Comparison of ENCODE assay signal across 13 cellular contexts in the genomic region with DNA sequence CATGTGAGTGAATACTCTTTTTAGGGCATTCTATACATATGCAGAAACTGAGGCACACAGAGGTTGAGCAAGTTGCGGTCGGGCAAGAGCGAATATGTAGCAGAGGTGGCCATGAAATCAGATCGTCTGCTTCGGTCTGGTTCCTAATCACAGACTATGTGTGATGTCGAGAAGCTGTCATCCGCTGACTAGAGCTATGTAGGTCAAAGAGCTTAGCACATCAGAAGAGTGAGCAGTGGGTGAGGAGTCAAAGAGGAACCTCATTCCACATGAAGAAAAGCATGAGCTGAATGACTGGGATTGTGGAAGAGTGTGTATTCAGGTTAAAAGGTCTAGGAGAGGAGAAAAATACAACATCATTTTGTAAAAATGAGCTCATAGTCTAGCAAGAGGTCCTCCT. TPM values are rescaled to one million over a fixed set of nuclear protein-coding genes. Genes with fewer than 3 reads are reported as not detected.
A peak's percentile ranks its signal among the peaks of the same experiment; 100 is the strongest.
DNase-seq lines count a peak whose midpoint lies in the region; ATAC-seq and TF ChIP-seq lines count a peak whose summit lies in the region.
"Had no signal": no experiment of that assay in that cellular context is flagged by ENCODE, and none has a peak within 500 bp of the region (broad histone marks: within the 10 kb centered on the region; RNA-seq: fewer than 3 reads in every experiment).

No MANE protein-coding gene starts in this region.

- TF ChIP-seq POLR2A in vagina (IDR thresholded peaks at IDR 0.05) = no peak

- H3K27ac Mint-ChIP-seq in CD14-positive monocyte = peak overlapping the region; percentile 37 to 96 (median 84)
- H3K27ac Mint-ChIP-seq: H9 had no signal

- intact Hi-C loops in CD14-positive monocyte (cut with micrococcal nuclease) = no loop called here
- intact Hi-C loops in mucosa of descending colon (cut with DNase I, micrococcal nuclease) = no loop called here
- intact Hi-C loops in vagina (cut with DNase I) = no loop called here

- H3K9me3 ChIP-seq in mucosa of descending colon = no peaks in the 10 kb centered on the region
- no peaks in the 10 kb centered on the region for H3K9me3 ChIP-seq in vagina
- H3K9me3 ChIP-seq: BLaER1 had no signal

- H3K4me1 ChIP-seq in mucosa of descending colon (ENCODE audit: low read depth) (peaks cover 5% of the 10 kb centered on the region), vagina (peaks cover 44% of the 10 kb centered on the region)

- TF ChIP-seq CTCF in CD14-positive monocyte (IDR thresholded peaks at IDR 0.05) (no peak), cardiac fibroblast (IDR thresholded peaks at IDR 0.05; ENCODE audit: low read depth, low read length) (no peak), mucosa of descending colon (IDR thresholded peaks at IDR 0.05) (no peak), vagina (IDR thresholded peaks at IDR 0.05) (no peak)

- H3K4me1 Mint-ChIP-seq in CD14-positive monocyte = peaks cover 98% of the 10 kb centered on the region

- H3K27me3 Mint-ChIP-seq in CD14-positive monocyte (ENCODE audit: low read depth in 3 of 3) = peaks cover 0 to 2% (median 0%) of the 10 kb centered on the region in 3 donors

- H3K4me3 ChIP-seq in cardiac fibroblast (replicated peaks in 1 of 2; ENCODE audit: low read depth in 2 of 2, low read length in 2 of 2) (no peak overlapping the region), mucosa of descending colon (no peak overlapping the region), vagina (no peak overlapping the region)
- H3K4me3 ChIP-seq: BLaER1 had no signal

- H3K36me3 Mint-ChIP-seq in CD14-positive monocyte = peaks cover 5 to 10% of the 10 kb centered on the region in 2 donors

- no peak overlapping the region for H3K27ac ChIP-seq in vagina

- peak; percentile 37 for ATAC-seq in mucosa of descending colon

- H3K36me3 ChIP-seq in mucosa of descending colon (ENCODE audit: low read depth) (no peaks in the 10 kb centered on the region), vagina (no peaks in the 10 kb centered on the region)
- H3K36me3 ChIP-seq: BLaER1 had no signal

- H3K9me3 Mint-ChIP-seq in CD14-positive monocyte = peaks cover 0 to 5% (median 0%) of the 10 kb centered on the region in 7 donors

- no peak for DNase-seq in CD14-positive monocyte (ENCODE audit: low spot score)
- DNase-seq in NOMO-1 (lab: John Stamatoyannopoulos, UW; ENCODE audit: unreplicated experiment in 2 of 2) = peak; percentile 16 to 59
- DNase-seq in cardiac fibroblast (ENCODE audit: low read depth in 2 of 2) = peak; percentile 61 to 70
- DNase-seq in mucosa of descending colon = no peak
- DNase-seq in SIG-M5 treated with dmso at 0.1 percent for 504 hours (lab: John Stamatoyannopoulos, UW; ENCODE audit: unreplicated experiment) = no peak
- no peak for DNase-seq in NCI-H146 (lab: John Stamatoyannopoulos, UW)
- DNase-seq in vagina (ENCODE audit: extremely low spot score in 2 of 2) = no peak
- DNase-seq in NCI-H128 (lab: John Stamatoyannopoulos, UW; ENCODE audit: unreplicated experiment) = no peak
- DNase-seq: H9, head of caudate nucleus, NCI-H1092 treated with DMSO at 0.1 percent for 48 hours, T-helper 9 cell had no signal

- no peaks in the 10 kb centered on the region for H3K27me3 ChIP-seq in vagina

- H3K4me3 Mint-ChIP-seq in CD14-positive monocyte = peak overlapping the region in 1 of 2 donors; percentile 34
- H3K4me3 Mint-ChIP-seq: H9 had no signal

RNA-seq across cellular contexts. Expression of gene GAB3, which starts 19.0 kb away (rescaled TPM):
- 1 to 10 TPM; 6.2 to 9.5 TPM for polyA plus RNA-seq in CD14-positive monocyte
- total RNA-seq in mucosa of descending colon = 1 to 10 TPM; 1.3 to 3.4 (median 2.5) TPM
- total RNA-seq in vagina = 7.6 TPM

RNA-seq across cellular contexts. Expression of gene DKC1, which starts 30.8 kb away (rescaled TPM):
- polyA plus RNA-seq in CD14-positive monocyte = 10 to 100 TPM; 14.1 to 17.0 TPM
- 10 to 100 TPM; 29.4 to 36.0 (median 31.7) TPM for total RNA-seq in mucosa of descending colon
- total RNA-seq in vagina = 22.8 TPM

Comparison
In these comparisons a context has a peak if more than half of its experiments do, and no peak if none do; other contexts are left out.
1. DNase-seq: peak in NOMO-1 (2 of 2) and cardiac fibroblast (2 of 2); none in CD14-positive monocyte (single experiment), mucosa of descending colon (0 of 3), SIG-M5 treated with dmso at 0.1 percent for 504 hours (single experiment), NCI-H146 (single experiment), vagina (0 of 2) and NCI-H128 (single experiment).